In genomic region chr6:10418862-10419748, GRCh38 we compare ENCODE assay signal across 1 cellular context.
TF ChIP-seq lines count a peak whose summit lies in the region.

No MANE protein-coding gene starts in this region.

TF ChIP-seq in IMR-90, 13 proteins besides CTCF, POLR2A, EP300 and RAD21 (continued from another document):
- TF ChIP-seq ELK1 (IDR thresholded peaks at IDR 0.05; ENCODE audit: borderline replicate concordance, low read depth, low read length) = no peak
- TF ChIP-seq RCOR1 (IDR thresholded peaks at IDR 0.05; ENCODE audit: insufficient replicate concordance, low read length) = no peak
- TF ChIP-seq NFE2L2 (IDR thresholded peaks at IDR 0.05; ENCODE audit: low read depth, low read length) = no peak
- no peak for TF ChIP-seq CHD1 (IDR thresholded peaks at IDR 0.05; ENCODE audit: low read depth, low read length)
- no peak for TF ChIP-seq CEBPB (IDR thresholded peaks at IDR 0.05; ENCODE audit: low read depth, low read length)
- no peak for TF ChIP-seq SMC3 (IDR thresholded peaks at IDR 0.05; ENCODE audit: low read depth, low read length)
- no peak for TF ChIP-seq MXI1 (IDR thresholded peaks at IDR 0.05; ENCODE audit: borderline replicate concordance, low read depth, low read length)
